13 cellular contexts compared by ENCODE assay signal in genomic region chr7:48097511-48098231, GRCh38. TPM values are rescaled to one million over a fixed set of nuclear protein-coding genes. Genes with fewer than 3 reads are reported as not detected.
DNase-seq lines count a peak whose midpoint lies in the region; ATAC-seq and TF ChIP-seq lines count a peak whose summit lies in the region.
"Had no signal": no experiment of that assay in that cellular context is flagged by ENCODE, and none has a peak within 500 bp of the region (broad histone marks: within the 10 kb centered on the region; RNA-seq: fewer than 3 reads in every experiment).

No MANE protein-coding gene starts in this region.

- H3K9me3 Mint-ChIP-seq in activated naive CD4-positive, alpha-beta T cell treated with anti-CD3 and anti-CD28 coated beads, Interleukin-2, amount 10 ng/mL, durations not matched to agents 7 days and 5 days = no peaks in the 10 kb centered on the region

- ATAC-seq in GM18868 (IDR thresholded peaks at IDR 0.05; ENCODE audit: unreplicated experiment) = peak; percentile 68
- ATAC-seq in right lobe of liver = peak; percentile 44 to 67 (median 58)
- ATAC-seq in GM19035 (IDR thresholded peaks at IDR 0.05; ENCODE audit: unreplicated experiment) = no peak
- ATAC-seq in GM21786 (IDR thresholded peaks at IDR 0.05; ENCODE audit: unreplicated experiment) = no peak

- peak; percentile 49 for DNase-seq in AG10803 (ENCODE audit: low read depth)
- peak; percentile 55 for DNase-seq in activated naive CD4-positive, alpha-beta T cell treated with anti-CD3 and anti-CD28 coated beads, Interleukin-2, amount 10 ng/mL, durations not matched to agents 7 days and 5 days
- no peak for DNase-seq in right lobe of liver
- DNase-seq in amniotic stem cell (lab: John Stamatoyannopoulos, UW) = no peak
- no peak for DNase-seq in NCI-H2107 (lab: John Stamatoyannopoulos, UW)
- DNase-seq: Caco-2; dorsolateral prefrontal cortex; NCI-H226; stimulated activated CD4-positive, alpha-beta T cell treated with anti-CD3 and anti-CD28 coated beads, Interleukin-2, amount 100 ng/mL, for 24 hours; testis had no signal

- WGBS in right lobe of liver (ENCODE audit: insufficient coverage, low coverage, low lambda C conversion rate, missing lambda C conversion rate) = 41% methylated on average over 6 of the region's 6 CpGs

- H3K4me3 ChIP-seq in AG10803 (ENCODE audit: low read length) (no peak overlapping the region), right lobe of liver (no peak overlapping the region)
- H3K4me3 ChIP-seq: dorsolateral prefrontal cortex, testis had no signal

- peak overlapping the region; percentile 37 to 50 (median 45) for H3K27ac ChIP-seq in right lobe of liver
- H3K27ac ChIP-seq: testis had no signal

- peaks cover 78% of the 10 kb centered on the region for H3K36me3 Mint-ChIP-seq in activated naive CD4-positive, alpha-beta T cell treated with anti-CD3 and anti-CD28 coated beads, Interleukin-2, amount 10 ng/mL, durations not matched to agents 7 days and 5 days

- peak overlapping the region; percentile 63 for H3K4me3 Mint-ChIP-seq in activated naive CD4-positive, alpha-beta T cell treated with anti-CD3 and anti-CD28 coated beads, Interleukin-2, amount 10 ng/mL, durations not matched to agents 7 days and 5 days

- TF ChIP-seq CTCF in AG10803 (conservative IDR thresholded peaks at IDR 0.05; ENCODE audit: low read length) (no peak), right lobe of liver (IDR thresholded peaks at IDR 0.05) (no peak)

- no peaks in the 10 kb centered on the region for H3K27me3 Mint-ChIP-seq in activated naive CD4-positive, alpha-beta T cell treated with anti-CD3 and anti-CD28 coated beads, Interleukin-2, amount 10 ng/mL, durations not matched to agents 7 days and 5 days

- peaks cover 0 to 56% (median 4%) of the 10 kb centered on the region in 4 donors for H3K36me3 ChIP-seq in right lobe of liver

- no peaks in the 10 kb centered on the region for H3K4me1 ChIP-seq in right lobe of liver
- H3K4me1 ChIP-seq: testis had no signal

- no peaks in the 10 kb centered on the region for H3K27me3 ChIP-seq in right lobe of liver
- H3K27me3 ChIP-seq: dorsolateral prefrontal cortex, testis had no signal

- H3K27ac Mint-ChIP-seq in activated naive CD4-positive, alpha-beta T cell treated with anti-CD3 and anti-CD28 coated beads, Interleukin-2, amount 10 ng/mL, durations not matched to agents 7 days and 5 days = peak overlapping the region; percentile 97

- intact Hi-C loops in right lobe of liver (cut with DNase I) = no loop called here

- H3K4me1 Mint-ChIP-seq in activated naive CD4-positive, alpha-beta T cell treated with anti-CD3 and anti-CD28 coated beads, Interleukin-2, amount 10 ng/mL, durations not matched to agents 7 days and 5 days = peaks cover 84% of the 10 kb centered on the region

- CTCF ChIA-PET in activated naive CD4-positive, alpha-beta T cell treated with anti-CD3 and anti-CD28 coated beads, Interleukin-2, amount 10 ng/mL, durations not matched to agents 7 days and 5 days (lab: Charles Lee) = interaction anchor here (0.6 to 2.0 kb wide), 5 partner anchors 9 to 63 kb away, joined by 3 to 5 read pairs (median 3); partner anchors contain the start of gene UPP1

- H3K9me3 ChIP-seq in right lobe of liver = no peaks in the 10 kb centered on the region
- H3K9me3 ChIP-seq: Caco-2, testis had no signal

- no peak for TF ChIP-seq POLR2A in right lobe of liver (IDR thresholded peaks at IDR 0.05)

RNA-seq across cellular contexts. Expression of gene UPP1, which starts 8.6 kb away (rescaled TPM):
- 10 to 100 TPM in 4 of 6 experiments, 1 to 10 TPM in 2; 7.3 to 19.8 (median 13.1) TPM for total RNA-seq in right lobe of liver

Comparison
In these comparisons a context has a peak if more than half of its experiments do, and no peak if none do; other contexts are left out.
1. DNase-seq: peak in AG10803 (single experiment) and activated naive CD4-positive, alpha-beta T cell treated with anti-CD3 and anti-CD28 coated beads, Interleukin-2, amount 10 ng/mL, durations not matched to agents 7 days and 5 days (single experiment); none in right lobe of liver (0 of 3), amniotic stem cell (single experiment) and NCI-H2107 (single experiment).
2. ATAC-seq: peak in GM18868 (single experiment) and right lobe of liver (4 of 4); none in GM19035 (single experiment) and GM21786 (single experiment).